In genomic region chr12:113971392-113971791, GRCh38 we compare ENCODE assay signal across 27 cellular contexts.
"Had no signal": no experiment of that assay in that cellular context is flagged by ENCODE, and none has a peak within 500 bp of the region (broad histone marks: within the 10 kb centered on the region; RNA-seq: fewer than 3 reads in every experiment).

No MANE protein-coding gene starts in this region.

- H3K4me1 Mint-ChIP-seq: endodermal cell had no signal

- H3K4me3 Mint-ChIP-seq: dendritic cell treated with granulocyte-macrophage colony-stimulating factor and Interleukin-4, amounts not matched to agents 40 ng/mL and 50 ng/mL, for 4 days; effector memory CD8-positive, alpha-beta T cell; endodermal cell; mesothelial cell of epicardium; naive B cell had no signal

- H3K27ac Mint-ChIP-seq: dendritic cell treated with granulocyte-macrophage colony-stimulating factor and Interleukin-4, amounts not matched to agents 40 ng/mL and 50 ng/mL, for 4 days; effector memory CD8-positive, alpha-beta T cell; endodermal cell; mesothelial cell of epicardium; naive B cell had no signal

- FAIRE-seq: endometrium, islet of Langerhans, keratinocyte had no signal

- H3K9me3 ChIP-seq: esophagus squamous epithelium, gastrocnemius medialis, heart right ventricle, left lung, lower lobe of right lung, mucosa of descending colon had no signal

- H3K36me3 ChIP-seq: esophagus squamous epithelium, gastrocnemius medialis, heart right ventricle, left lung, lower lobe of right lung had no signal

- H3K27ac ChIP-seq: epithelial cell of prostate, esophagus squamous epithelium, gastrocnemius medialis, heart right ventricle, left lung, lower lobe of right lung had no signal

- H3K4me3 ChIP-seq: esophagus squamous epithelium, gastrocnemius medialis, heart right ventricle, left lung, lower lobe of right lung, mucosa of descending colon had no signal

- H3K36me3 Mint-ChIP-seq: mesothelial cell of epicardium, naive B cell had no signal

- H3K9me3 Mint-ChIP-seq: dendritic cell treated with granulocyte-macrophage colony-stimulating factor and Interleukin-4, amounts not matched to agents 40 ng/mL and 50 ng/mL, for 4 days; effector memory CD8-positive, alpha-beta T cell; endodermal cell; mesothelial cell of epicardium; naive B cell had no signal

- ATAC-seq: effector memory CD8-positive, alpha-beta T cell; esophagus mucosa; gastrocnemius medialis; heart right ventricle; left cardiac atrium; left lung; left ventricle myocardium superior; lower lobe of right lung; mucosa of descending colon had no signal

- DNase-seq: cortex of kidney; effector CD8-positive, alpha-beta T cell; effector memory CD8-positive, alpha-beta T cell; endodermal cell; erythroblast; esophagus squamous epithelium; foreskin fibroblast; foreskin melanocyte; gastrocnemius medialis; glutamatergic neuron; head of caudate nucleus; heart right ventricle; hippocampal formation; left cardiac atrium; left lung; left ventricle myocardium superior; lower lobe of right lung; mesenchymal stem cell; mucosa of descending colon; naive B cell had no signal
